9 cellular contexts compared by ENCODE assay signal in genomic region chr2:151051584-151052220, GRCh38.
DNase-seq lines count a peak whose midpoint lies in the region; TF ChIP-seq lines count a peak whose summit lies in the region.
"Had no signal": no experiment of that assay in that cellular context is flagged by ENCODE, and none has a peak within 500 bp of the region (broad histone marks: within the 10 kb centered on the region; RNA-seq: fewer than 3 reads in every experiment).

No MANE protein-coding gene starts in this region.

- H3K27ac Mint-ChIP-seq in nephron progenitor cell: no peak overlapping the region

- H3K4me3 Mint-ChIP-seq in nephron progenitor cell: no peak overlapping the region

- DNase-seq in AG10803 (ENCODE audit: low read depth) (peak; percentile 53), HEK293T (ENCODE audit: extremely low spot score) (peak; percentile 45), LNCaP clone FGC (ENCODE audit: low read depth) (no peak), SKM-1 treated with dmso at 0.1 percent for 144 hours (lab: John Stamatoyannopoulos, UW; ENCODE audit: unreplicated experiment) (peak; percentile 44), epithelial cell of proximal tubule (ENCODE audit: low read depth) (no peak), nephron progenitor cell (peak; percentile 28)
- DNase-seq in activated effector memory CD4-positive, alpha-beta T cell treated with anti-CD3 and anti-CD28 coated beads, Interleukin-2, amount 50 U/mL, for 16 hours: no peak

- H3K27me3 Mint-ChIP-seq in nephron progenitor cell (ENCODE audit: low read depth, poor library complexity): no peaks in the 10 kb centered on the region

- TF ChIP-seq CTCF in AG10803 (conservative IDR thresholded peaks at IDR 0.05; ENCODE audit: low read length) (peak; percentile 90), GM12874 (IDR thresholded peaks at IDR 0.05; ENCODE audit: insufficient read depth, low read depth, low read length) (peak; percentile 68), LNCaP clone FGC (IDR thresholded peaks at IDR 0.05; ENCODE audit: control insufficient read depth, extremely low read depth, insufficient read depth) (peak; percentile 70), epithelial cell of proximal tubule (conservative IDR thresholded peaks at IDR 0.05; ENCODE audit: low read depth, low read length) (peak; percentile 91), nephron progenitor cell (IDR thresholded peaks at IDR 0.05) (peak; percentile 77)

- peaks cover 8% of the 10 kb centered on the region for H3K4me1 Mint-ChIP-seq in nephron progenitor cell

- no peaks in the 10 kb centered on the region for H3K9me3 Mint-ChIP-seq in nephron progenitor cell

- CTCF ChIA-PET in HEK293T (lab: Yijun Ruan, JAX): interaction anchor here (0.6 to 1.1 kb wide), 3 partner anchors 24 to 904 kb away, joined by 3 to 5 read pairs (median 3); no protein-coding TSS in a partner anchor

- H3K4me3 ChIP-seq in AG10803 (ENCODE audit: low read length): no peak overlapping the region
- no peak overlapping the region for H3K4me3 ChIP-seq in LNCaP clone FGC (ENCODE audit: low read depth, low read length)
- H3K4me3 ChIP-seq in epithelial cell of proximal tubule (ENCODE audit: low read depth, low read length): no peak overlapping the region
- H3K4me3 ChIP-seq: ovary had no signal

- POLR2A ChIA-PET in HEK293T (lab: Yijun Ruan, JAX): no interaction called here

- no peaks in the 10 kb centered on the region for H3K36me3 Mint-ChIP-seq in nephron progenitor cell (ENCODE audit: low read depth)

TF ChIP-seq in HEK293T, 16 proteins besides CTCF, POLR2A, EP300 and RAD21:
- TF ChIP-seq FOXM1 (IDR thresholded peaks at IDR 0.05; ENCODE audit: borderline replicate concordance): no peak
- no peak for TF ChIP-seq PKNOX1 (IDR thresholded peaks at IDR 0.05)
- TF ChIP-seq TARDBP (IDR thresholded peaks at IDR 0.05): no peak
- TF ChIP-seq LEF1 (IDR thresholded peaks at IDR 0.05; ENCODE audit: borderline replicate concordance): no peak
- no peak for TF ChIP-seq SP1 (IDR thresholded peaks at IDR 0.05)
- no peak for TF ChIP-seq CTBP1 (IDR thresholded peaks at IDR 0.05; ENCODE audit: borderline replicate concordance)

Comparison
In these comparisons a context has a peak if more than half of its experiments do, and no peak if none do; other contexts are left out.
1. DNase-seq: peak in AG10803 (single experiment), HEK293T (single experiment), SKM-1 treated with dmso at 0.1 percent for 144 hours (single experiment) and nephron progenitor cell (single experiment); none in LNCaP clone FGC (single experiment), epithelial cell of proximal tubule (single experiment) and activated effector memory CD4-positive, alpha-beta T cell treated with anti-CD3 and anti-CD28 coated beads, Interleukin-2, amount 50 U/mL, for 16 hours (single experiment).
2. Peak in every context shown above with its lines, with median percentiles within 50 percentile points of each other: CTCF ChIP-seq.